Comparison of ENCODE assay signal across 2 cellular contexts in the genomic region with DNA sequence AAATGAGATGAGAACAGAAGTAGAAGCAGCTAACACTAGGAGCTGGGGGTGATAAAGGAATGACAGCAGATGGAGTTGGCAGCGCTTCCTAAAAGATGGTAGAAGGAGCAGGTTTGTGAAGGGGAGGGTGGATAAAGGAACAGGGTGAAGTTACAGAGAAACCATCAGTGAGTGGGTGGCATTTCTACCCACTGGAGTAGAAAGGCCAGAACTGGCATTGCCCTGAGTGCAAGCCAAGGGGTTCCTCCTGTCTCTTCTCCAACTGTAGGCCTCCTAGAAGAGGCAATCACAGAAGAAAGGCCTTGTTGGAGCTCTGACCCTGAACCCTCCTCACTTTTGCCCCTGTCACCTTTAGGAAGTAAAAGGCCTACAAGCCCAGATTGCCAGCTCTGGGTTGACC.
TF ChIP-seq lines count a peak whose summit lies in the region.

No MANE protein-coding gene starts in this region.

TF ChIP-seq in SK-N-SH, 30 proteins besides CTCF, POLR2A, EP300 and RAD21 (continued from another document):
- TF ChIP-seq POLR2AphosphoS5 (IDR thresholded peaks at IDR 0.05; ENCODE audit: low read depth, low read length) (no peak), TEAD4 (IDR thresholded peaks at IDR 0.05; ENCODE audit: borderline replicate concordance, insufficient read depth) (no peak), YY1 (IDR thresholded peaks at IDR 0.05; ENCODE audit: low read depth) (no peak), JUND (IDR thresholded peaks at IDR 0.05) (no peak), RFX5 (IDR thresholded peaks at IDR 0.05; ENCODE audit: low read length) (no peak), SIN3A (IDR thresholded peaks at IDR 0.05; ENCODE audit: borderline replicate concordance, low read depth, low read length) (no peak), RXRA (IDR thresholded peaks at IDR 0.05; ENCODE audit: borderline replicate concordance, low read depth) (no peak), RCOR1 (IDR thresholded peaks at IDR 0.05; ENCODE audit: low read length) (no peak), GATA2 (CRISPR knock-in tag; IDR thresholded peaks at IDR 0.05) (no peak), TCF12 (IDR thresholded peaks at IDR 0.05) (no peak)
- TF ChIP-seq, protein P1, sequence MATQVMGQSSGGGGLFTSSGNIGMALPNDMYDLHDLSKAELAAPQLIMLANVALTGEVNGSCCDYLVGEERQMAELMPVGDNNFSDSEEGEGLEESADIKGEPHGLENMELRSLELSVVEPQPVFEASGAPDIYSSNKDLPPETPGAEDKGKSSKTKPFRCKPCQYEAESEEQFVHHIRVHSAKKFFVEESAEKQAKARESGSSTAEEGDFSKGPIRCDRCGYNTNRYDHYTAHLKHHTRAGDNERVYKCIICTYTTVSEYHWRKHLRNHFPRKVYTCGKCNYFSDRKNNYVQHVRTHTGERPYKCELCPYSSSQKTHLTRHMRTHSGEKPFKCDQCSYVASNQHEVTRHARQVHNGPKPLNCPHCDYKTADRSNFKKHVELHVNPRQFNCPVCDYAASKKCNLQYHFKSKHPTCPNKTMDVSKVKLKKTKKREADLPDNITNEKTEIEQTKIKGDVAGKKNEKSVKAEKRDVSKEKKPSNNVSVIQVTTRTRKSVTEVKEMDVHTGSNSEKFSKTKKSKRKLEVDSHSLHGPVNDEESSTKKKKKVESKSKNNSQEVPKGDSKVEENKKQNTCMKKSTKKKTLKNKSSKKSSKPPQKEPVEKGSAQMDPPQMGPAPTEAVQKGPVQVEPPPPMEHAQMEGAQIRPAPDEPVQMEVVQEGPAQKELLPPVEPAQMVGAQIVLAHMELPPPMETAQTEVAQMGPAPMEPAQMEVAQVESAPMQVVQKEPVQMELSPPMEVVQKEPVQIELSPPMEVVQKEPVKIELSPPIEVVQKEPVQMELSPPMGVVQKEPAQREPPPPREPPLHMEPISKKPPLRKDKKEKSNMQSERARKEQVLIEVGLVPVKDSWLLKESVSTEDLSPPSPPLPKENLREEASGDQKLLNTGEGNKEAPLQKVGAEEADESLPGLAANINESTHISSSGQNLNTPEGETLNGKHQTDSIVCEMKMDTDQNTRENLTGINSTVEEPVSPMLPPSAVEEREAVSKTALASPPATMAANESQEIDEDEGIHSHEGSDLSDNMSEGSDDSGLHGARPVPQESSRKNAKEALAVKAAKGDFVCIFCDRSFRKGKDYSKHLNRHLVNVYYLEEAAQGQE (IDR thresholded peaks at IDR 0.05; ENCODE audit: low read depth, low read length), result no peak
- TF ChIP-seq, protein P2, sequence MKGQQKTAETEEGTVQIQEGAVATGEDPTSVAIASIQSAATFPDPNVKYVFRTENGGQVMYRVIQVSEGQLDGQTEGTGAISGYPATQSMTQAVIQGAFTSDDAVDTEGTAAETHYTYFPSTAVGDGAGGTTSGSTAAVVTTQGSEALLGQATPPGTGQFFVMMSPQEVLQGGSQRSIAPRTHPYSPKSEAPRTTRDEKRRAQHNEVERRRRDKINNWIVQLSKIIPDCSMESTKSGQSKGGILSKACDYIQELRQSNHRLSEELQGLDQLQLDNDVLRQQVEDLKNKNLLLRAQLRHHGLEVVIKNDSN (IDR thresholded peaks at IDR 0.05; ENCODE audit: borderline replicate concordance, low read depth), result no peak
- TF ChIP-seq, protein P3, sequence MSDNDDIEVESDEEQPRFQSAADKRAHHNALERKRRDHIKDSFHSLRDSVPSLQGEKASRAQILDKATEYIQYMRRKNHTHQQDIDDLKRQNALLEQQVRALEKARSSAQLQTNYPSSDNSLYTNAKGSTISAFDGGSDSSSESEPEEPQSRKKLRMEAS (IDR thresholded peaks at IDR 0.05; ENCODE audit: low read depth), result no peak
- TF ChIP-seq, protein P4, sequence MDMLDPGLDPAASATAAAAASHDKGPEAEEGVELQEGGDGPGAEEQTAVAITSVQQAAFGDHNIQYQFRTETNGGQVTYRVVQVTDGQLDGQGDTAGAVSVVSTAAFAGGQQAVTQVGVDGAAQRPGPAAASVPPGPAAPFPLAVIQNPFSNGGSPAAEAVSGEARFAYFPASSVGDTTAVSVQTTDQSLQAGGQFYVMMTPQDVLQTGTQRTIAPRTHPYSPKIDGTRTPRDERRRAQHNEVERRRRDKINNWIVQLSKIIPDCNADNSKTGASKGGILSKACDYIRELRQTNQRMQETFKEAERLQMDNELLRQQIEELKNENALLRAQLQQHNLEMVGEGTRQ (IDR thresholded peaks at IDR 0.05; ENCODE audit: borderline replicate concordance, low read depth, low read length), result no peak
- TF ChIP-seq, protein P5, sequence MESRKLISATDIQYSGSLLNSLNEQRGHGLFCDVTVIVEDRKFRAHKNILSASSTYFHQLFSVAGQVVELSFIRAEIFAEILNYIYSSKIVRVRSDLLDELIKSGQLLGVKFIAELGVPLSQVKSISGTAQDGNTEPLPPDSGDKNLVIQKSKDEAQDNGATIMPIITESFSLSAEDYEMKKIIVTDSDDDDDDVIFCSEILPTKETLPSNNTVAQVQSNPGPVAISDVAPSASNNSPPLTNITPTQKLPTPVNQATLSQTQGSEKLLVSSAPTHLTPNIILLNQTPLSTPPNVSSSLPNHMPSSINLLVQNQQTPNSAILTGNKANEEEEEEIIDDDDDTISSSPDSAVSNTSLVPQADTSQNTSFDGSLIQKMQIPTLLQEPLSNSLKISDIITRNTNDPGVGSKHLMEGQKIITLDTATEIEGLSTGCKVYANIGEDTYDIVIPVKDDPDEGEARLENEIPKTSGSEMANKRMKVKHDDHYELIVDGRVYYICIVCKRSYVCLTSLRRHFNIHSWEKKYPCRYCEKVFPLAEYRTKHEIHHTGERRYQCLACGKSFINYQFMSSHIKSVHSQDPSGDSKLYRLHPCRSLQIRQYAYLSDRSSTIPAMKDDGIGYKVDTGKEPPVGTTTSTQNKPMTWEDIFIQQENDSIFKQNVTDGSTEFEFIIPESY (IDR thresholded peaks at IDR 0.05; ENCODE audit: borderline replicate concordance, low read depth), result no peak

TF ChIP-seq in SK-N-SH treated with all-trans-retinoic acid at 6 μM for 48 hours, 23 proteins besides CTCF, POLR2A, EP300 and RAD21 (continued from another document):
- TF ChIP-seq ZNF565 (CRISPR knock-in tag; conservative IDR thresholded peaks at IDR 0.05; ENCODE audit: low read depth) (no peak), ZNF8 (CRISPR knock-in tag; IDR thresholded peaks at IDR 0.05) (no peak), TOX (CRISPR knock-in tag; IDR thresholded peaks at IDR 0.05; ENCODE audit: borderline replicate concordance) (no peak), PPARA (CRISPR knock-in tag; IDR thresholded peaks at IDR 0.05; ENCODE audit: borderline replicate concordance) (no peak), ESRRG (CRISPR knock-in tag; IDR thresholded peaks at IDR 0.05) (no peak), ARNTL (CRISPR knock-in tag; IDR thresholded peaks at IDR 0.05; ENCODE audit: borderline replicate concordance, low read depth) (no peak), TCF4 (CRISPR knock-in tag; IDR thresholded peaks at IDR 0.05; ENCODE audit: borderline replicate concordance) (no peak), OSR1 (CRISPR knock-in tag; IDR thresholded peaks at IDR 0.05) (no peak), BACH2 (CRISPR knock-in tag; IDR thresholded peaks at IDR 0.05; ENCODE audit: borderline replicate concordance) (no peak), SNAI2 (CRISPR knock-in tag; IDR thresholded peaks at IDR 0.05) (no peak), GLIS3 (CRISPR knock-in tag; IDR thresholded peaks at IDR 0.05) (no peak)
- TF ChIP-seq, protein P6, sequence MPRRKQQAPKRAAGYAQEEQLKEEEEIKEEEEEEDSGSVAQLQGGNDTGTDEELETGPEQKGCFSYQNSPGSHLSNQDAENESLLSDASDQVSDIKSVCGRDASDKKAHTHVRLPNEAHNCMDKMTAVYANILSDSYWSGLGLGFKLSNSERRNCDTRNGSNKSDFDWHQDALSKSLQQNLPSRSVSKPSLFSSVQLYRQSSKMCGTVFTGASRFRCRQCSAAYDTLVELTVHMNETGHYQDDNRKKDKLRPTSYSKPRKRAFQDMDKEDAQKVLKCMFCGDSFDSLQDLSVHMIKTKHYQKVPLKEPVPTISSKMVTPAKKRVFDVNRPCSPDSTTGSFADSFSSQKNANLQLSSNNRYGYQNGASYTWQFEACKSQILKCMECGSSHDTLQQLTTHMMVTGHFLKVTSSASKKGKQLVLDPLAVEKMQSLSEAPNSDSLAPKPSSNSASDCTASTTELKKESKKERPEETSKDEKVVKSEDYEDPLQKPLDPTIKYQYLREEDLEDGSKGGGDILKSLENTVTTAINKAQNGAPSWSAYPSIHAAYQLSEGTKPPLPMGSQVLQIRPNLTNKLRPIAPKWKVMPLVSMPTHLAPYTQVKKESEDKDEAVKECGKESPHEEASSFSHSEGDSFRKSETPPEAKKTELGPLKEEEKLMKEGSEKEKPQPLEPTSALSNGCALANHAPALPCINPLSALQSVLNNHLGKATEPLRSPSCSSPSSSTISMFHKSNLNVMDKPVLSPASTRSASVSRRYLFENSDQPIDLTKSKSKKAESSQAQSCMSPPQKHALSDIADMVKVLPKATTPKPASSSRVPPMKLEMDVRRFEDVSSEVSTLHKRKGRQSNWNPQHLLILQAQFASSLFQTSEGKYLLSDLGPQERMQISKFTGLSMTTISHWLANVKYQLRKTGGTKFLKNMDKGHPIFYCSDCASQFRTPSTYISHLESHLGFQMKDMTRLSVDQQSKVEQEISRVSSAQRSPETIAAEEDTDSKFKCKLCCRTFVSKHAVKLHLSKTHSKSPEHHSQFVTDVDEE (CRISPR knock-in tag; IDR thresholded peaks at IDR 0.05), result no peak
- TF ChIP-seq, protein P7, sequence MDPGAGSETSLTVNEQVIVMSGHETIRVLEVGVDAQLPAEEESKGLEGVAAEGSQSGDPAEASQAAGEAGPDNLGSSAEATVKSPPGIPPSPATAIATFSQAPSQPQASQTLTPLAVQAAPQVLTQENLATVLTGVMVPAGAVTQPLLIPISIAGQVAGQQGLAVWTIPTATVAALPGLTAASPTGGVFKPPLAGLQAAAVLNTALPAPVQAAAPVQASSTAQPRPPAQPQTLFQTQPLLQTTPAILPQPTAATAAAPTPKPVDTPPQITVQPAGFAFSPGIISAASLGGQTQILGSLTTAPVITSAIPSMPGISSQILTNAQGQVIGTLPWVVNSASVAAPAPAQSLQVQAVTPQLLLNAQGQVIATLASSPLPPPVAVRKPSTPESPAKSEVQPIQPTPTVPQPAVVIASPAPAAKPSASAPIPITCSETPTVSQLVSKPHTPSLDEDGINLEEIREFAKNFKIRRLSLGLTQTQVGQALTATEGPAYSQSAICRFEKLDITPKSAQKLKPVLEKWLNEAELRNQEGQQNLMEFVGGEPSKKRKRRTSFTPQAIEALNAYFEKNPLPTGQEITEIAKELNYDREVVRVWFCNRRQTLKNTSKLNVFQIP (CRISPR knock-in tag; IDR thresholded peaks at IDR 0.05; ENCODE audit: borderline replicate concordance, low read depth), result no peak
- TF ChIP-seq, protein P8, sequence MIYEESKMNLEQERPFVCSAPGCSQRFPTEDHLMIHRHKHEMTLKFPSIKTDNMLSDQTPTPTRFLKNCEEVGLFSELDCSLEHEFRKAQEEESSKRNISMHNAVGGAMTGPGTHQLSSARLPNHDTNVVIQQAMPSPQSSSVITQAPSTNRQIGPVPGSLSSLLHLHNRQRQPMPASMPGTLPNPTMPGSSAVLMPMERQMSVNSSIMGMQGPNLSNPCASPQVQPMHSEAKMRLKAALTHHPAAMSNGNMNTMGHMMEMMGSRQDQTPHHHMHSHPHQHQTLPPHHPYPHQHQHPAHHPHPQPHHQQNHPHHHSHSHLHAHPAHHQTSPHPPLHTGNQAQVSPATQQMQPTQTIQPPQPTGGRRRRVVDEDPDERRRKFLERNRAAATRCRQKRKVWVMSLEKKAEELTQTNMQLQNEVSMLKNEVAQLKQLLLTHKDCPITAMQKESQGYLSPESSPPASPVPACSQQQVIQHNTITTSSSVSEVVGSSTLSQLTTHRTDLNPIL (CRISPR knock-in tag; IDR thresholded peaks at IDR 0.05; ENCODE audit: low read depth), result no peak
- TF ChIP-seq, protein P9, sequence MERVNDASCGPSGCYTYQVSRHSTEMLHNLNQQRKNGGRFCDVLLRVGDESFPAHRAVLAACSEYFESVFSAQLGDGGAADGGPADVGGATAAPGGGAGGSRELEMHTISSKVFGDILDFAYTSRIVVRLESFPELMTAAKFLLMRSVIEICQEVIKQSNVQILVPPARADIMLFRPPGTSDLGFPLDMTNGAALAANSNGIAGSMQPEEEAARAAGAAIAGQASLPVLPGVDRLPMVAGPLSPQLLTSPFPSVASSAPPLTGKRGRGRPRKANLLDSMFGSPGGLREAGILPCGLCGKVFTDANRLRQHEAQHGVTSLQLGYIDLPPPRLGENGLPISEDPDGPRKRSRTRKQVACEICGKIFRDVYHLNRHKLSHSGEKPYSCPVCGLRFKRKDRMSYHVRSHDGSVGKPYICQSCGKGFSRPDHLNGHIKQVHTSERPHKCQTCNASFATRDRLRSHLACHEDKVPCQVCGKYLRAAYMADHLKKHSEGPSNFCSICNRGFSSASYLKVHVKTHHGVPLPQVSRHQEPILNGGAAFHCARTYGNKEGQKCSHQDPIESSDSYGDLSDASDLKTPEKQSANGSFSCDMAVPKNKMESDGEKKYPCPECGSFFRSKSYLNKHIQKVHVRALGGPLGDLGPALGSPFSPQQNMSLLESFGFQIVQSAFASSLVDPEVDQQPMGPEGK (CRISPR knock-in tag; IDR thresholded peaks at IDR 0.05; ENCODE audit: borderline replicate concordance), result no peak
TF ChIP-seq in SK-N-SH treated with all-trans-retinoic acid at 6 μM for 48 hours: peak in this region for 0.
